19 cellular contexts compared by ENCODE assay signal in genomic region chr3:128310286-128311058, GRCh38.
DNase-seq lines count a peak whose midpoint lies in the region; ATAC-seq and TF ChIP-seq lines count a peak whose summit lies in the region.
"Had no signal": no experiment of that assay in that cellular context is flagged by ENCODE, and none has a peak within 500 bp of the region (broad histone marks: within the 10 kb centered on the region; RNA-seq: fewer than 3 reads in every experiment).

No MANE protein-coding gene starts in this region.

- H3K4me3 Mint-ChIP-seq in neural progenitor cell: peak overlapping the region; percentile 64
- H3K4me3 Mint-ChIP-seq in effector memory CD8-positive, alpha-beta T cell: no peak overlapping the region

- H2BK120ac ChIP-seq in mesendoderm (ENCODE audit: low read depth, low read length): no peak overlapping the region

- no peaks in the 10 kb centered on the region for H4K20me1 ChIP-seq in neural progenitor cell (ENCODE audit: low read depth)

- no peaks in the 10 kb centered on the region for H3F3A ChIP-seq in neural progenitor cell (ENCODE audit: low read depth)

- no peak overlapping the region for H2AK5ac ChIP-seq in mesendoderm (ENCODE audit: low read length)

- no peaks in the 10 kb centered on the region for H3K36me3 Mint-ChIP-seq in neural progenitor cell
- peaks cover 2% of the 10 kb centered on the region for H3K36me3 Mint-ChIP-seq in effector memory CD8-positive, alpha-beta T cell (ENCODE audit: insufficient read depth)

- DNase-seq in DMS53 (lab: John Stamatoyannopoulos, UW) (peak; percentile 11), DMS53 treated with DMSO at 0.1 percent for 48 hours (lab: John Stamatoyannopoulos, UW; ENCODE audit: unreplicated experiment) (no peak), left cardiac atrium (no peak), neural progenitor cell (ENCODE audit: low spot score) (no peak), mesendoderm (no peak)
- no peak for DNase-seq in effector memory CD8-positive, alpha-beta T cell
- no peak for DNase-seq in activated CD4-positive, CD25-positive, alpha-beta regulatory T cell treated with anti-CD3 and anti-CD28 coated beads, Interleukin-2, amount 50 U/mL, for 72 hours
- DNase-seq: activated CD4-positive, alpha-beta T cell treated with anti-CD3 and anti-CD28 coated beads, Interleukin-2, amount 50 U/mL, for 4 hours; activated gamma-delta T cell treated with Interleukin-2 at 50 U/mL for 16 hours; brain microvascular endothelial cell; NCI-H1048; OCI-M1; spleen; stimulated activated CD4-positive, alpha-beta T cell treated with anti-CD3 and anti-CD28 coated beads, Interleukin-4, amount 100 ng/mL, for 1 hour; stimulated activated naive CD4-positive, alpha-beta T cell; T-helper 9 cell had no signal

- H2BK15ac ChIP-seq in mesendoderm (replicated peaks; ENCODE audit: low read depth): no peak overlapping the region

- intact Hi-C loops in left cardiac atrium (cut with DNase I): loop anchor here in 1 of 2 donors (10.0 kb wide), 1 partner anchor 136 kb away; no protein-coding TSS in a partner anchor

- H4K8ac ChIP-seq in mesendoderm (ENCODE audit: low read depth, low read length): no peak overlapping the region

- H3K27ac Mint-ChIP-seq in neural progenitor cell: no peak overlapping the region
- peak overlapping the region in 1 of 2 donors; percentile 6 for H3K27ac Mint-ChIP-seq in effector memory CD8-positive, alpha-beta T cell

- H3K27ac ChIP-seq in VCaP (peak overlapping the region; percentile 27; the same call in 1 of the 2 replicates), neural progenitor cell (no peak overlapping the region), mesendoderm (ENCODE audit: low read depth, low read length) (no peak overlapping the region)
- H3K27ac ChIP-seq: 22Rv1, brain microvascular endothelial cell, spleen had no signal

- no peak overlapping the region for H3K18ac ChIP-seq in mesendoderm (ENCODE audit: low read length)

- no peaks in the 10 kb centered on the region for H3K9me3 Mint-ChIP-seq in neural progenitor cell
- no peaks in the 10 kb centered on the region for H3K9me3 Mint-ChIP-seq in effector memory CD8-positive, alpha-beta T cell

- no peak for TF ChIP-seq CTCF in VCaP (conservative IDR thresholded peaks at IDR 0.05)
- no peak for TF ChIP-seq CTCF in neural progenitor cell (IDR thresholded peaks at IDR 0.05)

- no peak overlapping the region for H3K56ac ChIP-seq in mesendoderm (ENCODE audit: low read length)

- H4K5ac ChIP-seq in mesendoderm (ENCODE audit: low read length): no peak overlapping the region

- H3K9ac ChIP-seq in neural progenitor cell (no peak overlapping the region), mesendoderm (ENCODE audit: low read length) (no peak overlapping the region)

- H3K4me2 ChIP-seq in neural progenitor cell: no peak overlapping the region
- no peak overlapping the region for H3K4me2 ChIP-seq in mesendoderm (ENCODE audit: low read length)

- H3K36me3 ChIP-seq in neural progenitor cell (no peaks in the 10 kb centered on the region), mesendoderm (ENCODE audit: control insufficient read depth, insufficient read depth, low read length) (no peaks in the 10 kb centered on the region)
- H3K36me3 ChIP-seq: brain microvascular endothelial cell had no signal

- no peak overlapping the region for H3K23ac ChIP-seq in mesendoderm (ENCODE audit: low read length)

- peaks cover 7% of the 10 kb centered on the region for H3K4me1 Mint-ChIP-seq in neural progenitor cell
- peaks cover 2 to 11% of the 10 kb centered on the region in 2 donors for H3K4me1 Mint-ChIP-seq in effector memory CD8-positive, alpha-beta T cell (ENCODE audit: low read depth in 2 of 2)

- no peak overlapping the region for H3K4me3 ChIP-seq in neural progenitor cell
- no peak overlapping the region for H3K4me3 ChIP-seq in mesendoderm (ENCODE audit: low read length)
- H3K4me3 ChIP-seq: spleen had no signal

- H3K9me3 ChIP-seq in neural progenitor cell (ENCODE audit: low read depth): no peaks in the 10 kb centered on the region
- H3K9me3 ChIP-seq: spleen had no signal

- H3K79me2 ChIP-seq in neural progenitor cell (ENCODE audit: low read depth) (no peaks in the 10 kb centered on the region), mesendoderm (ENCODE audit: control insufficient read depth, insufficient read depth, low read length) (no peaks in the 10 kb centered on the region)

- H3K4me1 ChIP-seq in neural progenitor cell (no peaks in the 10 kb centered on the region), mesendoderm (ENCODE audit: control insufficient read depth, low read depth, low read length) (no peaks in the 10 kb centered on the region)

- H3K27me3 ChIP-seq in neural progenitor cell (no peaks in the 10 kb centered on the region), mesendoderm (ENCODE audit: insufficient read depth, low read length, poor library complexity) (no peaks in the 10 kb centered on the region)
- H3K27me3 ChIP-seq: brain microvascular endothelial cell, spleen had no signal

- peaks cover 2% of the 10 kb centered on the region for H3K27me3 Mint-ChIP-seq in neural progenitor cell (ENCODE audit: insufficient read depth, low read depth)
- no peaks in the 10 kb centered on the region for H3K27me3 Mint-ChIP-seq in effector memory CD8-positive, alpha-beta T cell

- no CpG with 5 or more reads among the region's 4 CpGs for WGBS in mesendoderm (ENCODE audit: extremely low coverage, insufficient coverage, low lambda C conversion rate)

- H2BK5ac ChIP-seq in mesendoderm (ENCODE audit: low read length): no peak overlapping the region

- no peaks in the 10 kb centered on the region for H3K79me1 ChIP-seq in mesendoderm (ENCODE audit: low read length)

- no peak overlapping the region for H2AFZ ChIP-seq in neural progenitor cell (replicated peaks)

- ATAC-seq in left cardiac atrium: peak; percentile 31 to 40
- no peak for ATAC-seq in effector memory CD8-positive, alpha-beta T cell (replicated peaks)
- ATAC-seq: HepG2 had no signal

- H3K4ac ChIP-seq in mesendoderm (ENCODE audit: low read depth, low read length): no peak overlapping the region
